In genomic region chr19:845707-846481, GRCh38 we compare ENCODE assay signal across 27 cellular contexts. TPM values are rescaled to one million over a fixed set of nuclear protein-coding genes. Genes with fewer than 3 reads are reported as not detected.
"Had no signal": no experiment of that assay in that cellular context is flagged by ENCODE, and none has a peak within 500 bp of the region (broad histone marks: within the 10 kb centered on the region; RNA-seq: fewer than 3 reads in every experiment).

No MANE protein-coding gene starts in this region.

- H3K27me3 ChIP-seq: vagina had no signal

- H3K4me3 ChIP-seq: ascending aorta, gastroesophageal sphincter, lower lobe of right lung, psoas muscle, suprapubic skin, transverse colon, vagina had no signal

- DNase-seq: activated CD4-positive, alpha-beta T cell treated with anti-CD3 and anti-CD28 coated beads for 1 hour; activated CD8-positive, alpha-beta memory T cell treated with anti-CD3 and anti-CD28 coated beads for 24 hours; activated CD8-positive, alpha-beta memory T cell treated with anti-CD3 and anti-CD28 coated beads, Interleukin-2, amount 50 U/mL, for 48 hours; activated effector memory CD4-positive, alpha-beta T cell treated with Interleukin-2 at 50 U/mL for 16 hours; activated naive CD4-positive, alpha-beta T cell treated with anti-CD3 and anti-CD28 coated beads, Interleukin-2, amount 50 U/mL, for 16 hours; activated T-cell treated with anti-CD3 and anti-CD28 coated beads, Interleukin-2, amount 50 U/mL, for 48 hours; cerebellar nuclear complex; cortex of kidney; erythroblast; left colon; lower lobe of right lung; natural killer cell; nucleus accumbens; small intestine; stimulated activated CD4-positive, alpha-beta T cell treated with anti-CD3 and anti-CD28 coated beads, Interleukin-15, amount 100 ng/mL, for 24 hours; stimulated activated CD4-positive, alpha-beta T cell treated with anti-CD3 and anti-CD28 coated beads, Interleukin-2, amount 100 ng/mL, for 48 hours; stimulated activated naive CD8-positive, alpha-beta T cell treated with anti-CD3 and anti-CD28 coated beads, Interleukin-15, amount 100 ng/mL, for 72 hours; T-helper 2 cell; transverse colon; WERI-Rb-1 had no signal

- H3K9me3 ChIP-seq: ascending aorta, gastroesophageal sphincter, lower lobe of right lung, psoas muscle, suprapubic skin, transverse colon, vagina had no signal

- H3K9me3 Mint-ChIP-seq: natural killer cell; stimulated activated naive CD8-positive, alpha-beta T cell treated with anti-CD3 and anti-CD28 coated beads, Interleukin-15, amount 100 ng/mL, for 72 hours had no signal

- ATAC-seq: gastroesophageal sphincter; left colon; lower lobe of right lung; natural killer cell; psoas muscle; right cardiac atrium; stimulated activated naive CD8-positive, alpha-beta T cell treated with anti-CD3 and anti-CD28 coated beads, Interleukin-15, amount 100 ng/mL, for 72 hours had no signal

- H3K4me3 Mint-ChIP-seq: natural killer cell; stimulated activated naive CD8-positive, alpha-beta T cell treated with anti-CD3 and anti-CD28 coated beads, Interleukin-15, amount 100 ng/mL, for 72 hours had no signal

- H3K36me3 ChIP-seq: ascending aorta, gastroesophageal sphincter, lower lobe of right lung, suprapubic skin, transverse colon, vagina, WERI-Rb-1 had no signal

- H3K27ac ChIP-seq: ascending aorta, gastroesophageal sphincter, lower lobe of right lung, psoas muscle, suprapubic skin, transverse colon, vagina, WERI-Rb-1 had no signal

- H3K36me3 Mint-ChIP-seq: natural killer cell had no signal

- H3K4me1 Mint-ChIP-seq: natural killer cell had no signal

- H3K27ac Mint-ChIP-seq: natural killer cell; stimulated activated naive CD8-positive, alpha-beta T cell treated with anti-CD3 and anti-CD28 coated beads, Interleukin-15, amount 100 ng/mL, for 72 hours had no signal

RNA-seq across cellular contexts. Expression of gene PRTN3, which starts 5.1 kb away (rescaled TPM):
- total RNA-seq: ascending aorta, bronchial epithelial cell, gastroesophageal sphincter, left colon, lower lobe of right lung, right cardiac atrium, suprapubic skin, transverse colon, vagina had no signal
- polyA plus RNA-seq: right cardiac atrium, small intestine had no signal

RNA-seq across cellular contexts. Expression of gene ELANE, which starts 6.2 kb away (rescaled TPM):
- total RNA-seq: ascending aorta, bronchial epithelial cell, vagina had no signal

RNA-seq across cellular contexts. Expression of gene AZU1, which starts 18.3 kb away (rescaled TPM):
- total RNA-seq: ascending aorta, bronchial epithelial cell, left colon, right cardiac atrium, transverse colon, vagina had no signal
- polyA plus RNA-seq: psoas muscle, small intestine had no signal

RNA-seq across cellular contexts. Expression of gene PLPPR3, which starts 24.1 kb away (rescaled TPM):
- total RNA-seq: ascending aorta, bronchial epithelial cell, gastroesophageal sphincter, left colon, natural killer cell, psoas muscle, right cardiac atrium, suprapubic skin, transverse colon, vagina had no signal
- polyA plus RNA-seq: psoas muscle had no signal
